In the genomic region with DNA sequence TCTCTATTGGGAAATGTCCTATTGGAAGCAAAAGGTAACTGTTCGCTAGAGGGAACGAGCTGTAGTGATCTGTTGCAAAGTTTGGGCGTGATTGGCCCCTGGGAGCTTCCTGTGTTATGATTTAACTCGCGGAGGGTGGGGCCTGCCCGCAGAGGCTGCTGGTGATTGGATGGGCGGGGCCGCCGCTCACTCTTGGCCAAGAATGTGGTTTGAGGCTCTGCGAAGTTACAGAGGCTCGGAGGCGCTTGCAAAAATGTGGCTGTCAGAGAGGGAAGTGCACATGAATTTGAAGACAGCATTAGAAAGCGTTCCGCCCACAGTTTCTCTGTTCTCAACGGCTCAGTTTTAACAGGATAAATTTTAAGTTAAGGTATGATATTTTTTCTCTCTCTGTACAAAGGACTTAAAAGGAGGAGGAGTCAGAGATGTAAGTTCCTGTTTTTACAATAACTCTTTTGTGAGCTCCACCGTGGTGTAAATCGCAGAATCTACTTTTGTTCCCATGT, we compare ENCODE assay signal across 7 cellular contexts. TPM values are rescaled to one million over a fixed set of nuclear protein-coding genes. Genes with fewer than 3 reads are reported as not detected.
A peak's percentile ranks its signal among the peaks of the same experiment; 100 is the strongest.
DNase-seq lines count a peak whose midpoint lies in the region; ATAC-seq, FAIRE-seq and TF ChIP-seq lines count a peak whose summit lies in the region.

No MANE protein-coding gene starts in this region.

- H3K4me1 ChIP-seq in smooth muscle cell (ENCODE audit: low read depth), result peaks cover 11% of the 10 kb centered on the region

- H3K36me3 ChIP-seq in bronchial epithelial cell (ENCODE audit: control insufficient read depth, insufficient read depth, low read length) (no peaks in the 10 kb centered on the region), smooth muscle cell (ENCODE audit: low read depth) (no peaks in the 10 kb centered on the region)

- H3K9me3 ChIP-seq in smooth muscle cell (replicated peaks; ENCODE audit: low read depth), result no peaks in the 10 kb centered on the region

- peak; percentile 56; the same call in 1 of the 2 replicates for TF ChIP-seq CTCF in VCaP (conservative IDR thresholded peaks at IDR 0.05)
- TF ChIP-seq CTCF in bronchial epithelial cell (IDR thresholded peaks at IDR 0.05; ENCODE audit: insufficient read depth, low read length, severe bottlenecking), result no peak
- TF ChIP-seq CTCF in smooth muscle cell (IDR thresholded peaks at IDR 0.05; ENCODE audit: borderline replicate concordance, insufficient read depth, poor library complexity, severe bottlenecking), result no peak

- no peaks in the 10 kb centered on the region for H4K20me1 ChIP-seq in smooth muscle cell (ENCODE audit: low read depth)

- peak overlapping the region; percentile 91 for H2AFZ ChIP-seq in smooth muscle cell (ENCODE audit: low read depth)

- H3F3A ChIP-seq in smooth muscle cell (ENCODE audit: low read depth), result peaks cover 3% of the 10 kb centered on the region

- peak overlapping the region; percentile 94 for H3K4me2 ChIP-seq in smooth muscle cell

- DNase-seq in NCI-H2081 treated with DMSO at 0.1 percent for 48 hours (lab: John Stamatoyannopoulos, UW) (peak; percentile 88), bronchial epithelial cell (ENCODE audit: low read depth) (peak; percentile 93), iPS-NIHi7 (ENCODE audit: extremely low spot score) (peak; percentile 95), smooth muscle cell (lab: John Stamatoyannopoulos, UW; ENCODE audit: unreplicated experiment) (peak; percentile 67)

- ATAC-seq in GM18499 (IDR thresholded peaks at IDR 0.05; ENCODE audit: insufficient read depth, unreplicated experiment), result peak; percentile 93
- peak; percentile 99 for ATAC-seq in HG02870 (IDR thresholded peaks at IDR 0.05; ENCODE audit: unreplicated experiment)

- FAIRE-seq in bronchial epithelial cell (lab: Jason Lieb, UNC), result no peak

- H3K9ac ChIP-seq in smooth muscle cell (ENCODE audit: low read depth), result peak overlapping the region; percentile 42

- 3% methylated on average over 17 of the region's 17 CpGs for WGBS in smooth muscle cell (ENCODE audit: low lambda C conversion rate)

- H3K27me3 ChIP-seq in bronchial epithelial cell (ENCODE audit: control insufficient read depth, insufficient read depth, low read length) (no peaks in the 10 kb centered on the region), smooth muscle cell (ENCODE audit: low read depth) (no peaks in the 10 kb centered on the region)

- peak overlapping the region; percentile 52 for H3K27ac ChIP-seq in VCaP
- peak overlapping the region; percentile 37 for H3K27ac ChIP-seq in smooth muscle cell (ENCODE audit: low read depth)

- H3K4me3 ChIP-seq in bronchial epithelial cell (ENCODE audit: low read depth, low read length) (peak overlapping the region; percentile 47), smooth muscle cell (peak overlapping the region; percentile 62)

- H3K79me2 ChIP-seq in smooth muscle cell (ENCODE audit: low read depth), result no peaks in the 10 kb centered on the region

RNA-seq across cellular contexts. Expression of gene CNTRL, which starts 46.9 kb away (rescaled TPM):
- 5.0 and 7.0 TPM in 2 replicates for total RNA-seq in bronchial epithelial cell
- 9.1 and 9.5 TPM in 2 replicates for total RNA-seq in smooth muscle cell
- 2.8 and 3.6 TPM in 2 replicates for polyA plus RNA-seq in smooth muscle cell

Comparison
In these comparisons a context has a peak if more than half of its experiments do, and no peak if none do; other contexts are left out.
1. Peak in every context shown above with its lines: DNase-seq, ATAC-seq, H3K4me3 ChIP-seq and H3K27ac ChIP-seq.